Comparison of ENCODE assay signal across 1 cellular context in the genomic region with DNA sequence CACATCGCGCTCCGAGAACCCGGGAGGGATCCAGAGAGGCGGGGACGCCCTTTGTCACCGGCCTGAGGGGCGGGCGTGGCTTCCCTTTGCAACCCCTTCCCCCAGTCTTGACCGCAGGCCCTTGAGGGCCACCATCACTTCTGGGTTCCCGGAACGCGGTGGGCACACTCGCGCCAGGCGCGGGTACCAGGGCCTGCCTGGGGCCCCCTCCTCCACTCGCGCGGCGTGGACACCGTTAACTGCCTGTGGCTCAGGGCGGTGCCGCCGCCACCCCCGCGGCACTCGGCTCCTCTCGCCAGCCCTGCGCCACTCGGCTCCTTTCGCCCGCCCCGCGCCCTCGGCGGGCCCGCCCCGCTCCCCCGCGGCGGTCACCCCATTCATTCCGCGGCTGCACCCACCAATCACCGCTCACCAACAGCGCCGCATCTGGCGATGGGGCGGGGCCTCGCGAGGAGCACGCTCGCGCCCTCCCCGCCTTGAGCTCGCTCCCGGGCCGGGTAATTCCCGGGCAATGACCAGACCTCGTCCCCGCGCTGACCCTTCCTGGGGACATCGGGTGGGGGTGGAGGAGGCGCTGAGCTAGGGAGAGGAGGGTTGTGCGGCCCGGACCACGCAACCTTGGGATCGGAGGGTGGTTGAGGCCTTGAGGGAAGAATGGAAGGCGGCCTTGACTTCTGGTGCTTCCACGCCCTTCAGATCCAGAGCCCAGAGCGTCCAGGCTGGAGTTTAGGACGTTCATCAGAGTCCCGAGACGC.
TF ChIP-seq lines count a peak whose summit lies in the region.

No MANE protein-coding gene starts in this region.

TF ChIP-seq in H1, 55 proteins besides CTCF, POLR2A, EP300 and RAD21:
- TF ChIP-seq SIN3A (conservative IDR thresholded peaks at IDR 0.05 in 1 of 2, IDR thresholded peaks at IDR 0.05 in 1 of 2; ENCODE audit: low read depth in 1 of 2, low read length in 2 of 2) (peak in 1 of 2 experiments; percentile 53; a peak in 1 of 4 replicates), SIRT6 (IDR thresholded peaks at IDR 0.05; ENCODE audit: low read length) (no peak), EGR1 (IDR thresholded peaks at IDR 0.05; ENCODE audit: borderline replicate concordance, low read depth, low read length) (peak; percentile 36; the same call in 1 of the 2 replicates), GTF2F1 (IDR thresholded peaks at IDR 0.05; ENCODE audit: borderline replicate concordance, low read depth, low read length) (no peak), KDM4A (IDR thresholded peaks at IDR 0.05; ENCODE audit: low read depth, low read length, severe bottlenecking) (peak; percentile 97), BACH1 (IDR thresholded peaks at IDR 0.05; ENCODE audit: low read length) (peak; percentile 56), CBX8 (IDR thresholded peaks at IDR 0.05; ENCODE audit: borderline replicate concordance, low read depth, low read length) (no peak), CBX5 (IDR thresholded peaks at IDR 0.05; ENCODE audit: low read depth, low read length) (no peak), TEAD4 (IDR thresholded peaks at IDR 0.05; ENCODE audit: low read depth, low read length) (0 out of 2 replicates have a peak, but pooled peaks have one; percentile 11), SUZ12 (IDR thresholded peaks at IDR 0.05; ENCODE audit: low read length) (no peak), KDM5A (IDR thresholded peaks at IDR 0.05; ENCODE audit: low read length) (no peak), JUN (IDR thresholded peaks at IDR 0.05; ENCODE audit: low read depth, low read length) (no peak), CREB1 (IDR thresholded peaks at IDR 0.05) (no peak; the same call in 1 of the 2 replicates), POLR2AphosphoS5 (IDR thresholded peaks at IDR 0.05; ENCODE audit: low read depth, low read length) (peak; percentile 37), EZH2 (IDR thresholded peaks at IDR 0.05; ENCODE audit: low read depth, low read length, severe bottlenecking) (no peak), SRF (IDR thresholded peaks at IDR 0.05; ENCODE audit: low read depth, low read length) (no peak), POU5F1 (IDR thresholded peaks at IDR 0.05; ENCODE audit: low read depth, low read length) (no peak), FOSL1 (IDR thresholded peaks at IDR 0.05; ENCODE audit: insufficient read depth, low read depth, low read length) (no peak), TCF12 (IDR thresholded peaks at IDR 0.05; ENCODE audit: low read depth, low read length) (no peak), RNF2 (IDR thresholded peaks at IDR 0.05; ENCODE audit: borderline replicate concordance, low read depth, low read length, missing control alignments, poor library complexity, severe bottlenecking) (no peak), CTBP2 (IDR thresholded peaks at IDR 0.05; ENCODE audit: borderline replicate concordance, insufficient read depth, insufficient read length, low read length) (no peak), NANOG (IDR thresholded peaks at IDR 0.05; ENCODE audit: insufficient read depth, low read depth, low read length, poor library complexity, severe bottlenecking) (no peak), NRF1 (IDR thresholded peaks at IDR 0.05; ENCODE audit: low read depth, low read length) (no peak), CHD1 (IDR thresholded peaks at IDR 0.05; ENCODE audit: low read depth, low read length) (no peak), PHF8 (conservative IDR thresholded peaks at IDR 0.05; ENCODE audit: low read depth, low read length) (peak; percentile 97), HDAC6 (IDR thresholded peaks at IDR 0.05; ENCODE audit: low read depth, low read length) (no peak), TBP (IDR thresholded peaks at IDR 0.05; ENCODE audit: low read depth, low read length) (no peak; the same call in 1 of the 2 replicates), SP4 (IDR thresholded peaks at IDR 0.05; ENCODE audit: low read length) (peak; percentile 40), CEBPB (IDR thresholded peaks at IDR 0.05; ENCODE audit: low read depth, low read length) (no peak), TAF1 (IDR thresholded peaks at IDR 0.05; ENCODE audit: low read depth, low read length) (no peak; the same call in 1 of the 2 replicates), YY1 (IDR thresholded peaks at IDR 0.05; ENCODE audit: low read depth, low read length) (no peak), KDM1A (IDR thresholded peaks at IDR 0.05; ENCODE audit: borderline replicate concordance, low read length) (no peak), MAFK (IDR thresholded peaks at IDR 0.05; ENCODE audit: low read depth, low read length) (no peak), SIX5 (IDR thresholded peaks at IDR 0.05; ENCODE audit: low read depth, low read length) (no peak), TAF7 (optimal IDR thresholded peaks at IDR 0.05; ENCODE audit: borderline replicate concordance, low read depth, low read length) (peak; percentile 6), RBBP5 (IDR thresholded peaks at IDR 0.05; ENCODE audit: borderline replicate concordance, low read depth, low read length) (peak; percentile 51; the same call in 1 of the 2 replicates), BRCA1 (IDR thresholded peaks at IDR 0.05; ENCODE audit: low read depth, low read length) (no peak), ZNF274 (IDR thresholded peaks at IDR 0.05; ENCODE audit: borderline replicate concordance, extremely low read depth, low read length) (no peak), ASH2L (IDR thresholded peaks at IDR 0.05; ENCODE audit: low read length) (peak; percentile 84), BCL11A (IDR thresholded peaks at IDR 0.05; ENCODE audit: low read depth in 2 of 2, low read length in 2 of 2) (no peak), HDAC2 (IDR thresholded peaks at IDR 0.05; ENCODE audit: borderline replicate concordance in 1 of 2, low read depth in 2 of 2, low read length in 2 of 2) (0 out of 4 replicates have a peak, but pooled peaks of 1 of the 2 experiments have one; percentile 32), SP2 (IDR thresholded peaks at IDR 0.05; ENCODE audit: low read length) (no peak), SAP30 (IDR thresholded peaks at IDR 0.05; ENCODE audit: insufficient read depth, insufficient replicate concordance, low read length) (no peak), RFX5 (IDR thresholded peaks at IDR 0.05; ENCODE audit: borderline replicate concordance, low read depth, low read length) (peak; percentile 20; the same call in 1 of the 2 replicates), RXRA (IDR thresholded peaks at IDR 0.05; ENCODE audit: insufficient read depth, low read depth, low read length) (peak; percentile 100), JUND (IDR thresholded peaks at IDR 0.05; ENCODE audit: low read length) (0 out of 2 replicates have a peak, but pooled peaks have one; percentile 10), GABPA (IDR thresholded peaks at IDR 0.05; ENCODE audit: borderline replicate concordance, insufficient read depth, low read length) (no peak), SP1 (IDR thresholded peaks at IDR 0.05; ENCODE audit: low read depth, low read length) (peak; percentile 89), CHD2 (IDR thresholded peaks at IDR 0.05; ENCODE audit: low read length) (no peak)
- TF ChIP-seq, protein P1, sequence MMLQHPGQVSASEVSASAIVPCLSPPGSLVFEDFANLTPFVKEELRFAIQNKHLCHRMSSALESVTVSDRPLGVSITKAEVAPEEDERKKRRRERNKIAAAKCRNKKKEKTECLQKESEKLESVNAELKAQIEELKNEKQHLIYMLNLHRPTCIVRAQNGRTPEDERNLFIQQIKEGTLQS (IDR thresholded peaks at IDR 0.05; ENCODE audit: insufficient read depth, low read depth, low read length), result no peak
- TF ChIP-seq, protein P2, sequence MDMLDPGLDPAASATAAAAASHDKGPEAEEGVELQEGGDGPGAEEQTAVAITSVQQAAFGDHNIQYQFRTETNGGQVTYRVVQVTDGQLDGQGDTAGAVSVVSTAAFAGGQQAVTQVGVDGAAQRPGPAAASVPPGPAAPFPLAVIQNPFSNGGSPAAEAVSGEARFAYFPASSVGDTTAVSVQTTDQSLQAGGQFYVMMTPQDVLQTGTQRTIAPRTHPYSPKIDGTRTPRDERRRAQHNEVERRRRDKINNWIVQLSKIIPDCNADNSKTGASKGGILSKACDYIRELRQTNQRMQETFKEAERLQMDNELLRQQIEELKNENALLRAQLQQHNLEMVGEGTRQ (IDR thresholded peaks at IDR 0.05; ENCODE audit: low read length), result no peak
- TF ChIP-seq, protein P3, sequence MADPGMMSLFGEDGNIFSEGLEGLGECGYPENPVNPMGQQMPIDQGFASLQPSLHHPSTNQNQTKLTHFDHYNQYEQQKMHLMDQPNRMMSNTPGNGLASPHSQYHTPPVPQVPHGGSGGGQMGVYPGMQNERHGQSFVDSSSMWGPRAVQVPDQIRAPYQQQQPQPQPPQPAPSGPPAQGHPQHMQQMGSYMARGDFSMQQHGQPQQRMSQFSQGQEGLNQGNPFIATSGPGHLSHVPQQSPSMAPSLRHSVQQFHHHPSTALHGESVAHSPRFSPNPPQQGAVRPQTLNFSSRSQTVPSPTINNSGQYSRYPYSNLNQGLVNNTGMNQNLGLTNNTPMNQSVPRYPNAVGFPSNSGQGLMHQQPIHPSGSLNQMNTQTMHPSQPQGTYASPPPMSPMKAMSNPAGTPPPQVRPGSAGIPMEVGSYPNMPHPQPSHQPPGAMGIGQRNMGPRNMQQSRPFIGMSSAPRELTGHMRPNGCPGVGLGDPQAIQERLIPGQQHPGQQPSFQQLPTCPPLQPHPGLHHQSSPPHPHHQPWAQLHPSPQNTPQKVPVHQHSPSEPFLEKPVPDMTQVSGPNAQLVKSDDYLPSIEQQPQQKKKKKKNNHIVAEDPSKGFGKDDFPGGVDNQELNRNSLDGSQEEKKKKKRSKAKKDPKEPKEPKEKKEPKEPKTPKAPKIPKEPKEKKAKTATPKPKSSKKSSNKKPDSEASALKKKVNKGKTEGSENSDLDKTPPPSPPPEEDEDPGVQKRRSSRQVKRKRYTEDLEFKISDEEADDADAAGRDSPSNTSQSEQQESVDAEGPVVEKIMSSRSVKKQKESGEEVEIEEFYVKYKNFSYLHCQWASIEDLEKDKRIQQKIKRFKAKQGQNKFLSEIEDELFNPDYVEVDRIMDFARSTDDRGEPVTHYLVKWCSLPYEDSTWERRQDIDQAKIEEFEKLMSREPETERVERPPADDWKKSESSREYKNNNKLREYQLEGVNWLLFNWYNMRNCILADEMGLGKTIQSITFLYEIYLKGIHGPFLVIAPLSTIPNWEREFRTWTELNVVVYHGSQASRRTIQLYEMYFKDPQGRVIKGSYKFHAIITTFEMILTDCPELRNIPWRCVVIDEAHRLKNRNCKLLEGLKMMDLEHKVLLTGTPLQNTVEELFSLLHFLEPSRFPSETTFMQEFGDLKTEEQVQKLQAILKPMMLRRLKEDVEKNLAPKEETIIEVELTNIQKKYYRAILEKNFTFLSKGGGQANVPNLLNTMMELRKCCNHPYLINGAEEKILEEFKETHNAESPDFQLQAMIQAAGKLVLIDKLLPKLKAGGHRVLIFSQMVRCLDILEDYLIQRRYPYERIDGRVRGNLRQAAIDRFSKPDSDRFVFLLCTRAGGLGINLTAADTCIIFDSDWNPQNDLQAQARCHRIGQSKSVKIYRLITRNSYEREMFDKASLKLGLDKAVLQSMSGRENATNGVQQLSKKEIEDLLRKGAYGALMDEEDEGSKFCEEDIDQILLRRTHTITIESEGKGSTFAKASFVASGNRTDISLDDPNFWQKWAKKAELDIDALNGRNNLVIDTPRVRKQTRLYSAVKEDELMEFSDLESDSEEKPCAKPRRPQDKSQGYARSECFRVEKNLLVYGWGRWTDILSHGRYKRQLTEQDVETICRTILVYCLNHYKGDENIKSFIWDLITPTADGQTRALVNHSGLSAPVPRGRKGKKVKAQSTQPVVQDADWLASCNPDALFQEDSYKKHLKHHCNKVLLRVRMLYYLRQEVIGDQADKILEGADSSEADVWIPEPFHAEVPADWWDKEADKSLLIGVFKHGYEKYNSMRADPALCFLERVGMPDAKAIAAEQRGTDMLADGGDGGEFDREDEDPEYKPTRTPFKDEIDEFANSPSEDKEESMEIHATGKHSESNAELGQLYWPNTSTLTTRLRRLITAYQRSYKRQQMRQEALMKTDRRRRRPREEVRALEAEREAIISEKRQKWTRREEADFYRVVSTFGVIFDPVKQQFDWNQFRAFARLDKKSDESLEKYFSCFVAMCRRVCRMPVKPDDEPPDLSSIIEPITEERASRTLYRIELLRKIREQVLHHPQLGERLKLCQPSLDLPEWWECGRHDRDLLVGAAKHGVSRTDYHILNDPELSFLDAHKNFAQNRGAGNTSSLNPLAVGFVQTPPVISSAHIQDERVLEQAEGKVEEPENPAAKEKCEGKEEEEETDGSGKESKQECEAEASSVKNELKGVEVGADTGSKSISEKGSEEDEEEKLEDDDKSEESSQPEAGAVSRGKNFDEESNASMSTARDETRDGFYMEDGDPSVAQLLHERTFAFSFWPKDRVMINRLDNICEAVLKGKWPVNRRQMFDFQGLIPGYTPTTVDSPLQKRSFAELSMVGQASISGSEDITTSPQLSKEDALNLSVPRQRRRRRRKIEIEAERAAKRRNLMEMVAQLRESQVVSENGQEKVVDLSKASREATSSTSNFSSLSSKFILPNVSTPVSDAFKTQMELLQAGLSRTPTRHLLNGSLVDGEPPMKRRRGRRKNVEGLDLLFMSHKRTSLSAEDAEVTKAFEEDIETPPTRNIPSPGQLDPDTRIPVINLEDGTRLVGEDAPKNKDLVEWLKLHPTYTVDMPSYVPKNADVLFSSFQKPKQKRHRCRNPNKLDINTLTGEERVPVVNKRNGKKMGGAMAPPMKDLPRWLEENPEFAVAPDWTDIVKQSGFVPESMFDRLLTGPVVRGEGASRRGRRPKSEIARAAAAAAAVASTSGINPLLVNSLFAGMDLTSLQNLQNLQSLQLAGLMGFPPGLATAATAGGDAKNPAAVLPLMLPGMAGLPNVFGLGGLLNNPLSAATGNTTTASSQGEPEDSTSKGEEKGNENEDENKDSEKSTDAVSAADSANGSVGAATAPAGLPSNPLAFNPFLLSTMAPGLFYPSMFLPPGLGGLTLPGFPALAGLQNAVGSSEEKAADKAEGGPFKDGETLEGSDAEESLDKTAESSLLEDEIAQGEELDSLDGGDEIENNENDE (IDR thresholded peaks at IDR 0.05; ENCODE audit: insufficient replicate concordance, low read length), result no peak
- TF ChIP-seq, protein P4, sequence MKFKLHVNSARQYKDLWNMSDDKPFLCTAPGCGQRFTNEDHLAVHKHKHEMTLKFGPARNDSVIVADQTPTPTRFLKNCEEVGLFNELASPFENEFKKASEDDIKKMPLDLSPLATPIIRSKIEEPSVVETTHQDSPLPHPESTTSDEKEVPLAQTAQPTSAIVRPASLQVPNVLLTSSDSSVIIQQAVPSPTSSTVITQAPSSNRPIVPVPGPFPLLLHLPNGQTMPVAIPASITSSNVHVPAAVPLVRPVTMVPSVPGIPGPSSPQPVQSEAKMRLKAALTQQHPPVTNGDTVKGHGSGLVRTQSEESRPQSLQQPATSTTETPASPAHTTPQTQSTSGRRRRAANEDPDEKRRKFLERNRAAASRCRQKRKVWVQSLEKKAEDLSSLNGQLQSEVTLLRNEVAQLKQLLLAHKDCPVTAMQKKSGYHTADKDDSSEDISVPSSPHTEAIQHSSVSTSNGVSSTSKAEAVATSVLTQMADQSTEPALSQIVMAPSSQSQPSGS (IDR thresholded peaks at IDR 0.05; ENCODE audit: low read length), result no peak
- TF ChIP-seq, protein P5, sequence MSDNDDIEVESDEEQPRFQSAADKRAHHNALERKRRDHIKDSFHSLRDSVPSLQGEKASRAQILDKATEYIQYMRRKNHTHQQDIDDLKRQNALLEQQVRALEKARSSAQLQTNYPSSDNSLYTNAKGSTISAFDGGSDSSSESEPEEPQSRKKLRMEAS (IDR thresholded peaks at IDR 0.05), result peak; percentile 43
- TF ChIP-seq, protein P6, sequence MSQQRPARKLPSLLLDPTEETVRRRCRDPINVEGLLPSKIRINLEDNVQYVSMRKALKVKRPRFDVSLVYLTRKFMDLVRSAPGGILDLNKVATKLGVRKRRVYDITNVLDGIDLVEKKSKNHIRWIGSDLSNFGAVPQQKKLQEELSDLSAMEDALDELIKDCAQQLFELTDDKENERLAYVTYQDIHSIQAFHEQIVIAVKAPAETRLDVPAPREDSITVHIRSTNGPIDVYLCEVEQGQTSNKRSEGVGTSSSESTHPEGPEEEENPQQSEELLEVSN (IDR thresholded peaks at IDR 0.05), result 0 out of 2 replicates have a peak, but pooled peaks have one; percentile 19
